In the genomic region with DNA sequence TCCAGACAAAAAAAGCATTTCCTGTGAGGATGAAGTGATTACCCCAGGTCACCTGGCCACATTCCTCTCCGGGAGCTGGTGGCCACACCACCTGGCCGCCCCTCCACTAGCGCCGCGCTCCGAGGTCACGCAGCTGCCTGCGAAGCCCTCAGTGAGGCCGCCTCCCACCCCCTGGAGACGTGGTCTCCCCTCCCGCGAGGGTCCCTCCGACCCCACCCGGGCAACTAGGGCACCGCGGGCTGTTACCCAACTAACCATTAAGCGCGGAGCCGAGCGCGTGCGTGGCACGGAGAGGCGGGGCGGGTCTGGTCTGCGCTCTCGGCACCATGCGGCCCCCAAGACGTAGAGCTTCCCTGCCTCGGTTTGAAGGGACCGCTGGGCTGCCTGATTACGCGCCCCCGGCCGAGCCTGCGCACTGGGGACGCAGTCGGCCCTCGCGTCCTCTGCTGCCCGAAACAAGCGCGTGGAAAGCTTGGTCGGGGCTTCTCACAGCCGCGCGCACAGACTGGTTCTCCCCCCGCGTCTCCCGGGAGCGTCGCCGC, we compare ENCODE assay signal across 8 cellular contexts.
DNase-seq lines count a peak whose midpoint lies in the region; ATAC-seq and TF ChIP-seq lines count a peak whose summit lies in the region.

No MANE protein-coding gene starts in this region.

- 10% methylated on average over 53 of the region's 53 CpGs for WGBS in HUES64
- WGBS in adrenal gland, 4 donors, result 1 to 3% (median 1%) methylated on average over 12 to 53 of the region's 53 CpGs; no CpG with 5 or more reads in 1 of the 4 donors

- intact Hi-C loops in adrenal gland (cut with DNase I), result no loop called here
- intact Hi-C loops in left ventricle myocardium inferior (cut with micrococcal nuclease), result no loop called here

- peaks cover 7% of the 10 kb centered on the region; the same call in 1 of the 2 replicates for H3K27me3 ChIP-seq in HUES64 (ENCODE audit: insufficient read depth, low read length)
- H3K27me3 ChIP-seq in adrenal gland, result peaks cover 4% of the 10 kb centered on the region
- H3K27me3 ChIP-seq in left ventricle myocardium inferior (ENCODE audit: low read depth), result peaks cover 59% of the 10 kb centered on the region
- H3K27me3 ChIP-seq in rectal smooth muscle tissue (ENCODE audit: control insufficient read depth, insufficient read depth, low read length), result peaks cover 5% of the 10 kb centered on the region

- no peak for TF ChIP-seq CTCF in adrenal gland (IDR thresholded peaks at IDR 0.05)
- no peak for TF ChIP-seq CTCF in left ventricle myocardium inferior (IDR thresholded peaks at IDR 0.05; ENCODE audit: borderline replicate concordance)

- no peaks in the 10 kb centered on the region for H3K36me3 ChIP-seq in HUES64 (ENCODE audit: insufficient read depth, low read length)
- H3K36me3 ChIP-seq in adrenal gland (replicated peaks in 1 of 2), result no peaks in the 10 kb centered on the region
- H3K36me3 ChIP-seq in left ventricle myocardium inferior, result no peaks in the 10 kb centered on the region
- H3K36me3 ChIP-seq in rectal smooth muscle tissue (ENCODE audit: control insufficient read depth, insufficient read depth, low read length), result no peaks in the 10 kb centered on the region

- ATAC-seq in GM18517 (IDR thresholded peaks at IDR 0.05; ENCODE audit: unreplicated experiment), result no peak
- ATAC-seq in HG03135 (IDR thresholded peaks at IDR 0.05; ENCODE audit: unreplicated experiment), result no peak

- H3K9me3 ChIP-seq in HUES64 (ENCODE audit: insufficient read depth, low read depth, low read length), result no peaks in the 10 kb centered on the region
- no peaks in the 10 kb centered on the region for H3K9me3 ChIP-seq in adrenal gland (replicated peaks in 1 of 3)
- H3K9me3 ChIP-seq in left ventricle myocardium inferior (replicated peaks), result no peaks in the 10 kb centered on the region

- DNase-seq in ACHN, result peak; percentile 61
- peak in 4 of 7 donors; percentile 7 to 28 (median 18) for DNase-seq in adrenal gland
- DNase-seq in left ventricle myocardium inferior, result peak; percentile 22
- no peak for DNase-seq in cerebellar nuclear complex (lab: John Stamatoyannopoulos, UW)

- TF ChIP-seq POLR2A in adrenal gland (IDR thresholded peaks at IDR 0.05), result no peak

- H3K9ac ChIP-seq in HUES64 (ENCODE audit: low read depth, low read length), result peak overlapping the region; percentile 61
- H3K9ac ChIP-seq in rectal smooth muscle tissue (ENCODE audit: low read length), result no peak overlapping the region

- H3K27ac ChIP-seq in HUES64 (ENCODE audit: low read depth, low read length) (no peak overlapping the region), adrenal gland (no peak overlapping the region), left ventricle myocardium inferior (replicated peaks) (no peak overlapping the region), rectal smooth muscle tissue (ENCODE audit: low read depth, low read length) (no peak overlapping the region)

- peak overlapping the region; percentile 43 for H3K4me3 ChIP-seq in HUES64 (ENCODE audit: low read length)
- H3K4me3 ChIP-seq in adrenal gland, result peak overlapping the region in 2 of 4 donors; percentile 15 to 53
- H3K4me3 ChIP-seq in left ventricle myocardium inferior, result peak overlapping the region; percentile 67
- H3K4me3 ChIP-seq in rectal smooth muscle tissue (ENCODE audit: low read length), result peak overlapping the region; percentile 60

- in situ Hi-C loops in ACHN (cut with HindIII; ENCODE audit: low pct_ligation_motif_present, low pct_unique_long_range_greater_than_20kb, low sequenced_read_pairs), result no loop called here

- H3K4me1 ChIP-seq in HUES64 (ENCODE audit: insufficient read depth, low read length) (peaks cover 13% of the 10 kb centered on the region), adrenal gland (replicated peaks in 1 of 2) (no peaks in the 10 kb centered on the region), left ventricle myocardium inferior (peaks cover 12% of the 10 kb centered on the region), rectal smooth muscle tissue (ENCODE audit: control insufficient read depth, insufficient read depth, low read length) (no peaks in the 10 kb centered on the region)

Comparison
In these comparisons a context has a peak if more than half of its experiments do, and no peak if none do; other contexts are left out.
1. DNase-seq: peak in ACHN (single experiment), adrenal gland (4 of 7) and left ventricle myocardium inferior (single experiment); none in cerebellar nuclear complex (0 of 2).